ENCODE assay signal across 8 cellular contexts in the genomic region with DNA sequence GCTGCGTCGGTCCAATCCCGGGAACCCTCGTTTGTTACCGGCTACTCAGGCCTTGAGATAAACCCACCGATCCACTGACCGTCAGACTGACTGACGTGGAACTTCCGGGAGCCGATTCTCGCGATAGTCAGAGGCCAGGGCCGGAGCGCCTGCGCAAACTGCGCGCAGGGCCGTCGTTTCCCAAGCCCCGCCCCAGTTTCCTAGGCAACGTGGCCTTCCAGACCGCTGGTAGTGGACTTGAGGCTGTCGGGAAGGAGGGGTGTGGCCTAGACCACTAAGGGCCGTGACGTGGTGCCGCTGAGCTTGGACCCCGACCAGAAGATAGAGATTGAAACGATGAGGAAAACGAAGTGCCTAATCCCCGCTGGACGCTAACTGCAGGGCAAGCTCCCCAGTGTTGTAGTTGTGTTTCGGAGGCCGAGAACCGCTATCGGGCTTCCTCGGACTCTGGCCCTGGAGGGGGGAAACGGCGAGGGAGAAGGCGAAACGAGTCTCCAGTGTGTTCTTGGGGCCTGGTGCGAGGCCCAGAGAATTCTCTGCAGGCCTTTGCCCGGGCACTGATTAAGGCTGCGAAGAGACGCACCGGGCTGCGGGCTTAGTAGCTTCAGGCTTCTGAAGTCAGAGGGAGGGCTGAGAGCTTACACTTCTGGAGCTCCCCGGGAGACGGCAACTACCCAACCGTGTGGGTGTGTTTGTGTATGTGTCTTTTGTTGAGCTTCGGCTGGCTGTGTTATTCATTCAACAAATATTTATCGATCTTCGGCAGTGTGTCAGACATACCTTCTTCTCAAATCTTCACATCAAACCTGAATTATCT. TPM values are rescaled to one million over a fixed set of nuclear protein-coding genes. Genes with fewer than 3 reads are reported as not detected.
DNase-seq lines count a peak whose midpoint lies in the region; ATAC-seq, FAIRE-seq and TF ChIP-seq lines count a peak whose summit lies in the region.

A gene (minus strand): TSS at position 96 of the 817 bp plus-strand sequence. CDS start 97 bp downstream, outside the sequence.

- H3K9me3 Mint-ChIP-seq in activated CD4-positive, alpha-beta memory T cell treated with anti-CD3 and anti-CD28 coated beads for 36 hours = no peaks in the 10 kb centered on the region

- 0% methylated on average over 26 of the region's 52 CpGs for WGBS in HepG2 (ENCODE audit: low lambda C conversion rate)

- H3K4me2 ChIP-seq in HepG2 (ENCODE audit: low read depth, low read length) = peak within 1 kb of the TSS; percentile 86

- FAIRE-seq in HepG2 (lab: Jason Lieb, UNC) = peak; percentile 93

- TF ChIP-seq CTCF in HepG2 (CRISPR knock-in tag; IDR thresholded peaks at IDR 0.05) = no peak

- H4K20me1 ChIP-seq in HepG2 (ENCODE audit: insufficient read depth, low read length) = peaks cover 25% of the 10 kb centered on the region

- TF ChIP-seq RAD21 in HepG2 (CRISPR knock-in tag; IDR thresholded peaks at IDR 0.05) = no peak

- H2AFZ ChIP-seq in HepG2 (ENCODE audit: low read length) = no peak within 1 kb of the TSS

- peaks cover 2% of the 10 kb centered on the region for H3K36me3 Mint-ChIP-seq in activated CD4-positive, alpha-beta memory T cell treated with anti-CD3 and anti-CD28 coated beads for 36 hours

- DNase-seq in CD1c-positive myeloid dendritic cell (ENCODE audit: extremely low spot score) (peak; percentile 99), NCI-H82 treated with DMSO at 0.1 percent for 48 hours (lab: John Stamatoyannopoulos, UW; ENCODE audit: unreplicated experiment) (peak; percentile 99), dermis microvascular lymphatic vessel endothelial cell (ENCODE audit: low read depth in 2 of 2) (peak; percentile 97 to 99), HepG2 (ENCODE audit: low spot score) (peak; percentile 97)
- peak; percentile 98 for DNase-seq in activated CD4-positive, alpha-beta memory T cell treated with anti-CD3 and anti-CD28 coated beads for 36 hours
- DNase-seq in stimulated activated CD4-positive, alpha-beta T cell treated with anti-CD3 and anti-CD28 coated beads, Interleukin-4, amount 100 ng/mL, for 1 hour = peak; percentile 97

- peaks cover 36% of the 10 kb centered on the region for H3K4me1 ChIP-seq in HepG2 (ENCODE audit: insufficient read depth, low read length)

- H3K9me3 ChIP-seq in HepG2 (ENCODE audit: low read length) = no peaks in the 10 kb centered on the region

- peak within 1 kb of the TSS; percentile 98 for H3K27ac ChIP-seq in HepG2 (ENCODE audit: extremely low read length, insufficient read depth, low read length)

- H3K4me3 Mint-ChIP-seq in activated CD4-positive, alpha-beta memory T cell treated with anti-CD3 and anti-CD28 coated beads for 36 hours = peak within 1 kb of the TSS; percentile 92

- in situ Hi-C loops in HepG2 (cut with HindIII; ENCODE audit: extremely low pct_ligation_motif_present, low pct_unique_long_range_greater_than_20kb) = no loop called here

- TF ChIP-seq EP300 in HepG2 (IDR thresholded peaks at IDR 0.05; ENCODE audit: low read depth in 2 of 2, low read length in 2 of 2) (no peak), HepG2 (CRISPR knock-in tag; IDR thresholded peaks at IDR 0.05; ENCODE audit: borderline replicate concordance) (no peak)

- H3K27me3 Mint-ChIP-seq in activated CD4-positive, alpha-beta memory T cell treated with anti-CD3 and anti-CD28 coated beads for 36 hours = no peaks in the 10 kb centered on the region

- peak within 1 kb of the TSS; percentile 91 for H3K27ac Mint-ChIP-seq in activated CD4-positive, alpha-beta memory T cell treated with anti-CD3 and anti-CD28 coated beads for 36 hours

- ATAC-seq in GM19438 (IDR thresholded peaks at IDR 0.05; ENCODE audit: low read depth, unreplicated experiment) (peak; percentile 98), HG03575 (IDR thresholded peaks at IDR 0.05; ENCODE audit: extremely low read depth, insufficient number of reproducible peaks, low FRiP score, unreplicated experiment) (peak; percentile 96), HepG2 (peak; percentile 96)

- TF ChIP-seq POLR2A in HepG2 (IDR thresholded peaks at IDR 0.05; ENCODE audit: insufficient read depth in 1 of 2, low read depth in 2 of 2, low read length in 2 of 2) = peak; percentile 83 to 92

- H3K36me3 ChIP-seq in HepG2 (replicated peaks in 1 of 2; ENCODE audit: control insufficient read depth in 1 of 2, insufficient read depth in 2 of 2, low read length in 2 of 2) = peaks cover 0 to 2% of the 10 kb centered on the region in 2 experiments; a peak in 1 of 5 replicates

- peak within 1 kb of the TSS; percentile 87 to 97 (median 91) for H3K4me3 ChIP-seq in HepG2 (replicated peaks in 1 of 3; ENCODE audit: insufficient read depth in 1 of 3, low read depth in 2 of 3, low read length in 3 of 3)

- H3K79me2 ChIP-seq in HepG2 (ENCODE audit: insufficient read depth, low read length) = peaks cover 51% of the 10 kb centered on the region

- intact Hi-C loops in activated CD4-positive, alpha-beta memory T cell treated with anti-CD3 and anti-CD28 coated beads for 36 hours (cut with micrococcal nuclease) = loop anchor here (1.0 to 2.0 kb wide), 2 partner anchors 31 to 46 kb away; no protein-coding TSS in a partner anchor
- intact Hi-C loops in HepG2 (cut with micrococcal nuclease; ENCODE audit: unreplicated experiment) = no loop called here

- peaks cover 38% of the 10 kb centered on the region for H3K4me1 Mint-ChIP-seq in activated CD4-positive, alpha-beta memory T cell treated with anti-CD3 and anti-CD28 coated beads for 36 hours (ENCODE audit: low read depth)

- no peaks in the 10 kb centered on the region; a peak in 1 of 5 replicates for H3K27me3 ChIP-seq in HepG2 (ENCODE audit: control insufficient read depth in 1 of 2, insufficient read depth in 2 of 2, low read length in 2 of 2)

- peak within 1 kb of the TSS; percentile 99 for H3K9ac ChIP-seq in HepG2 (ENCODE audit: insufficient read depth, low read depth, low read length)

- TSS peak; percentile 90 for BruUV-seq in HepG2 (replicated peaks; lab: Mats Ljungman, UMichigan)

- CTCF ChIA-PET in activated CD4-positive, alpha-beta memory T cell treated with anti-CD3 and anti-CD28 coated beads for 36 hours (lab: Charles Lee) = interaction anchor here (1.2 kb wide), 2 partner anchors 9 to 449 kb away, joined by 3 read pairs; no protein-coding TSS in a partner anchor
- CTCF ChIA-PET in HepG2 (lab: Yijun Ruan, JAX; ENCODE audit: low intra/inter-chr PET ratio, low total read pairs) = no interaction called here

- POLR2A ChIA-PET in activated CD4-positive, alpha-beta memory T cell treated with anti-CD3 and anti-CD28 coated beads for 36 hours (lab: Charles Lee) = interaction anchor here (1.2 to 1.6 kb wide), 3 partner anchors 14 to 795 kb away, joined by 3 to 6 read pairs (median 4); a partner anchor contains a TSS
- POLR2A ChIA-PET in HepG2 (lab: Yijun Ruan, JAX) = interaction anchor here (0.8 to 1.6 kb wide), 12 partner anchors 10 to 1553 kb away, joined by 3 to 16 read pairs (median 4); a partner anchor contains a TSS

TF ChIP-seq in HepG2, 621 proteins besides CTCF, POLR2A, EP300 and RAD21 (continues in another document):
- TF ChIP-seq ELF1 (CRISPR knock-in tag; IDR thresholded peaks at IDR 0.05) = peak; percentile 98
- peak; percentile 27; the same call in 1 of the 2 replicates for TF ChIP-seq ZBTB20 (CRISPR knock-in tag; IDR thresholded peaks at IDR 0.05; ENCODE audit: borderline replicate concordance, low read depth)
- TF ChIP-seq ZNF143 (CRISPR knock-in tag; IDR thresholded peaks at IDR 0.05) = peak; percentile 82
- no peak for TF ChIP-seq ZNF780A (CRISPR knock-in tag; IDR thresholded peaks at IDR 0.05)
- TF ChIP-seq, protein P1, sequence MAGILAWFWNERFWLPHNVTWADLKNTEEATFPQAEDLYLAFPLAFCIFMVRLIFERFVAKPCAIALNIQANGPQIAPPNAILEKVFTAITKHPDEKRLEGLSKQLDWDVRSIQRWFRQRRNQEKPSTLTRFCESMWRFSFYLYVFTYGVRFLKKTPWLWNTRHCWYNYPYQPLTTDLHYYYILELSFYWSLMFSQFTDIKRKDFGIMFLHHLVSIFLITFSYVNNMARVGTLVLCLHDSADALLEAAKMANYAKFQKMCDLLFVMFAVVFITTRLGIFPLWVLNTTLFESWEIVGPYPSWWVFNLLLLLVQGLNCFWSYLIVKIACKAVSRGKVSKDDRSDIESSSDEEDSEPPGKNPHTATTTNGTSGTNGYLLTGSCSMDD (CRISPR knock-in tag; IDR thresholded peaks at IDR 0.05) = no peak
- no peak for TF ChIP-seq ZKSCAN5 (CRISPR knock-in tag; IDR thresholded peaks at IDR 0.05)
- TF ChIP-seq MTA1 (CRISPR knock-in tag; IDR thresholded peaks at IDR 0.05; ENCODE audit: borderline replicate concordance) = 0 out of 2 replicates have a peak, but pooled peaks have one; percentile 4

RNA-seq across cellular contexts. Expression of the gene that starts here (rescaled TPM):
- total RNA-seq in activated CD4-positive, alpha-beta memory T cell treated with anti-CD3 and anti-CD28 coated beads for 36 hours = 100 to 1,000 TPM; 104 TPM
- total RNA-seq in dermis microvascular lymphatic vessel endothelial cell = 152 and 165 TPM in 2 replicates
- 217 and 344 TPM in 2 replicates for total RNA-seq in HepG2 (2016; rRNA removed; fragmentation: Illumina TruSeq; extraction: Trizol)
- 22.5 and 24.4 TPM in 2 replicates for total RNA-seq in HepG2 (2016; cell fraction: cytosol; rRNA removed; fragmentation: Illumina TruSeq; extraction: Trizol; ENCODE audit: low read depth)
- total RNA-seq in HepG2 (2016; cell fraction: insoluble cytoplasmic fraction; rRNA removed; fragmentation: Illumina TruSeq; extraction: Trizol) = 219 and 334 TPM in 2 replicates
- 46.5 and 54.3 TPM in 2 replicates for total RNA-seq in HepG2 (2016; cell fraction: membrane; rRNA removed; fragmentation: Illumina TruSeq; extraction: Trizol)
- 136 and 143 TPM in 2 replicates for total RNA-seq in HepG2 (2016; cell fraction: nucleus; rRNA removed; fragmentation: Illumina TruSeq; extraction: Trizol)
- polyA plus RNA-seq in HepG2 (2011; rRNA removed) = 69.8 and 83.3 TPM in 2 replicates
- 43.9 and 56.1 TPM in 2 replicates for polyA plus RNA-seq in HepG2 (2011; cell fraction: cytosol; rRNA removed)
- 68.8 and 75.9 TPM in 2 replicates for polyA plus RNA-seq in HepG2 (2011; cell fraction: nucleus; rRNA removed)
- polyA plus RNA-seq in HepG2 (2012) = 73.1 and 86.5 TPM in 2 replicates
- polyA plus RNA-seq in HepG2 (2016; cell fraction: cytosol; fragmentation: Illumina TruSeq; extraction: Trizol; ENCODE audit: low read depth) = 7.4 and 8.5 TPM in 2 replicates
- polyA plus RNA-seq in HepG2 (2016; cell fraction: insoluble cytoplasmic fraction; fragmentation: Illumina TruSeq; extraction: Trizol; ENCODE audit: low read depth) = 223 and 229 TPM in 2 replicates
- polyA plus RNA-seq in HepG2 (2016; cell fraction: membrane; fragmentation: Illumina TruSeq; extraction: Trizol; ENCODE audit: low read depth) = 17.5 and 20.2 TPM in 2 replicates
- 104 and 124 TPM in 2 replicates for polyA plus RNA-seq in HepG2 (2016; cell fraction: nucleus; fragmentation: Illumina TruSeq; extraction: Trizol; ENCODE audit: insufficient read depth, low read depth)
- 88.1 and 105 TPM in 2 replicates for polyA minus RNA-seq in HepG2 (2011; rRNA and poly(A)+ RNA removed; ENCODE audit: low replicate concordance)
- 81.4 and 88.0 TPM in 2 replicates for polyA minus RNA-seq in HepG2 (2011; cell fraction: cytosol; rRNA and poly(A)+ RNA removed)
- polyA minus RNA-seq in HepG2 (2011; cell fraction: nucleus; rRNA and poly(A)+ RNA removed) = 208 and 229 TPM in 2 replicates

Comparison
In these comparisons a context has a peak if more than half of its experiments do, and no peak if none do; other contexts are left out.
1. Peak in every context shown above with its lines: DNase-seq, ATAC-seq, H3K4me3 ChIP-seq and H3K27ac ChIP-seq.